9 cellular contexts compared by ENCODE assay signal in the genomic region with DNA sequence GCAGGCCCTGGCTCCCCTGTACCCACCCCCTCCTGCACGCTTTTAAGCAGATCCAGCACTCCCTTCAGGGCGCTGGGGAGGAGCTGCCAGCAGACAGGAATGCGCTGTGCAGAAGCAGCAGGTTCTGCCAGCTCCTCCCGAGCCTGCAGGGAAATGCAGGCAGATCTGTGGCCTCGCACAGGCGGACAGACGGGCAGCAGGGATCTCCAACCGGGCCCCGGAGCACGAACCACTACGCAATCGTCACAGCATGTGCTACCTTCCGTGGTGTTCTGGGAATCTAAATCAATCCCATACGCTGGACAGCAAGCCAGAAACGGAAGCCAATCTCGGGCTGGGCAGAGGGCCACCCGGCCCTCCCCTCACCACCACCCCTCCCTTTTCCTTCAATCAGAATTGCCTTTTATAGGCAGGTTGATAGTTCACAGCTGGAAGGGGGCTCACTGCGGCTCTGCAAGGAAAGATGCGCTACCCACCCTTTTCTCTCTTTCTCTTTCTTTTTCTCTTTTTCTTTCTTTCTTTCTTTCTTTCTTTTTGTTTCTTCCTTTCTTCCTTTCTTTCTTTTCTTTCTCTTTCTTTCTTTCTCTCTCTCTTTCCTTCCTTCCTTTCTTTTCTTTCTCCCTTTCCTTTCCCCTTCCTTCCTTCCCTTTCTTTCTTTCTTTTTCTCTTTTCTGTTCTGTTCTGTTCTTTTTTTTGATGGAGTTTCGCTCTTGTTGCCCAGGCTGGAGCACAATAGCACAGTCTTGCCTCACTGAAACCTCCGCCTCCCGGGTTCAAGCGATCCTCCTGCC.
DNase-seq lines count a peak whose midpoint lies in the region; ATAC-seq and TF ChIP-seq lines count a peak whose summit lies in the region.
"Had no signal": no experiment of that assay in that cellular context is flagged by ENCODE, and none has a peak within 500 bp of the region (broad histone marks: within the 10 kb centered on the region; RNA-seq: fewer than 3 reads in every experiment).

No MANE protein-coding gene starts in this region.

- no peaks in the 10 kb centered on the region for H3K9me3 ChIP-seq in prostate gland

- CTCF ChIA-PET in activated CD4-positive, alpha-beta T cell treated with anti-CD3 and anti-CD28 coated beads, Interleukin-2, amount 10 ng/mL, durations not matched to agents 7 days and 5 days (lab: Charles Lee): interaction anchor here (1.7 kb wide), 1 partner anchor 11 kb away, joined by 4 read pairs; no protein-coding TSS in a partner anchor

- peaks cover 25% of the 10 kb centered on the region for H3K4me1 Mint-ChIP-seq in activated CD4-positive, alpha-beta T cell treated with anti-CD3 and anti-CD28 coated beads, Interleukin-2, amount 10 ng/mL, durations not matched to agents 7 days and 5 days

- H3K36me3 ChIP-seq in prostate gland: no peaks in the 10 kb centered on the region

- H3K4me1 ChIP-seq in prostate gland (replicated peaks): no peaks in the 10 kb centered on the region

- ATAC-seq in left ventricle myocardium superior: peak; percentile 91

- 20% methylated on average over 23 of the region's 23 CpGs for WGBS in prostate gland

- H3K27ac Mint-ChIP-seq in activated CD4-positive, alpha-beta T cell treated with anti-CD3 and anti-CD28 coated beads, Interleukin-2, amount 10 ng/mL, durations not matched to agents 7 days and 5 days: no peak overlapping the region
- H3K27ac Mint-ChIP-seq: activated naive CD8-positive, alpha-beta T cell had no signal

- peak overlapping the region; percentile 62 for H3K27ac ChIP-seq in angular gyrus (ENCODE audit: low read depth, low read length)
- H3K27ac ChIP-seq in prostate gland: peak overlapping the region; percentile 73 to 83

- H3K9me3 Mint-ChIP-seq in activated CD4-positive, alpha-beta T cell treated with anti-CD3 and anti-CD28 coated beads, Interleukin-2, amount 10 ng/mL, durations not matched to agents 7 days and 5 days: no peaks in the 10 kb centered on the region

- peak overlapping the region in 1 of 2 donors; percentile 9 for H3K4me3 ChIP-seq in prostate gland

- no peaks in the 10 kb centered on the region for H3K36me3 Mint-ChIP-seq in activated CD4-positive, alpha-beta T cell treated with anti-CD3 and anti-CD28 coated beads, Interleukin-2, amount 10 ng/mL, durations not matched to agents 7 days and 5 days (ENCODE audit: low read depth)
- H3K36me3 Mint-ChIP-seq: activated naive CD8-positive, alpha-beta T cell had no signal

- POLR2A ChIA-PET in activated CD4-positive, alpha-beta T cell treated with anti-CD3 and anti-CD28 coated beads, Interleukin-2, amount 10 ng/mL, durations not matched to agents 7 days and 5 days (lab: Charles Lee): no interaction called here

- no peaks in the 10 kb centered on the region for H3K27me3 ChIP-seq in prostate gland (replicated peaks; ENCODE audit: insufficient read depth)

- intact Hi-C loops in left ventricle myocardium superior (cut with micrococcal nuclease): no loop called here
- intact Hi-C loops in prostate gland (cut with DNase I): no loop called here

- peaks cover 2% of the 10 kb centered on the region for H3K27me3 Mint-ChIP-seq in activated CD4-positive, alpha-beta T cell treated with anti-CD3 and anti-CD28 coated beads, Interleukin-2, amount 10 ng/mL, durations not matched to agents 7 days and 5 days
- H3K27me3 Mint-ChIP-seq: activated naive CD8-positive, alpha-beta T cell had no signal

- no peak overlapping the region for H3K4me3 Mint-ChIP-seq in activated CD4-positive, alpha-beta T cell treated with anti-CD3 and anti-CD28 coated beads, Interleukin-2, amount 10 ng/mL, durations not matched to agents 7 days and 5 days
- H3K4me3 Mint-ChIP-seq: activated naive CD8-positive, alpha-beta T cell had no signal

- peak; percentile 50 for TF ChIP-seq POLR2A in prostate gland (IDR thresholded peaks at IDR 0.05)

- TF ChIP-seq CTCF in prostate gland (IDR thresholded peaks at IDR 0.05): peak in 2 of 4 experiments; percentile 26 to 40

- DNase-seq in EL (peak; percentile 90), left ventricle myocardium superior (peak; percentile 90), prostate gland (ENCODE audit: low spot score) (peak; percentile 90), NCI-H524 treated with DMSO at 0.1 percent for 48 hours (lab: John Stamatoyannopoulos, UW) (no peak), SKM-1 treated with dmso at 0.1 percent for 144 hours (lab: John Stamatoyannopoulos, UW; ENCODE audit: unreplicated experiment) (no peak)
- no peak for DNase-seq in stimulated activated CD4-positive, alpha-beta T cell treated with anti-CD3 and anti-CD28 coated beads, Interleukin-4, amount 100 ng/mL, for 24 hours
- no peak for DNase-seq in activated CD4-positive, alpha-beta T cell treated with anti-CD3 and anti-CD28 coated beads, Interleukin-2, amount 10 ng/mL, durations not matched to agents 7 days and 5 days

Comparison
In these comparisons a context has a peak if more than half of its experiments do, and no peak if none do; other contexts are left out.
1. DNase-seq: peak in EL (single experiment), left ventricle myocardium superior (single experiment) and prostate gland (single experiment); none in NCI-H524 treated with DMSO at 0.1 percent for 48 hours (single experiment), stimulated activated CD4-positive, alpha-beta T cell treated with anti-CD3 and anti-CD28 coated beads, Interleukin-4, amount 100 ng/mL, for 24 hours (single experiment), activated CD4-positive, alpha-beta T cell treated with anti-CD3 and anti-CD28 coated beads, Interleukin-2, amount 10 ng/mL, durations not matched to agents 7 days and 5 days (single experiment) and SKM-1 treated with dmso at 0.1 percent for 144 hours (single experiment).